ENCODE assay signal across 10 cellular contexts in genomic region chr7:30359957-30360356, GRCh38.
"Had no signal": no experiment of that assay in that cellular context is flagged by ENCODE, and none has a peak within 500 bp of the region (broad histone marks: within the 10 kb centered on the region; RNA-seq: fewer than 3 reads in every experiment).

No MANE protein-coding gene starts in this region.

- ATAC-seq: HCT116 had no signal

- DNase-seq: GM23248, GOT3, H7, HFFc6, KBM-7 had no signal

- H3K4me3 Mint-ChIP-seq: HFFc6, IgD-negative memory B cell had no signal

- H3K9me3 Mint-ChIP-seq: HFFc6, IgD-negative memory B cell had no signal

- H3K27ac Mint-ChIP-seq: HFFc6, IgD-negative memory B cell had no signal

- H3K9me3 ChIP-seq: HAP-1 had no signal

- H3K27ac ChIP-seq: GM23248, HL-60, KMS-11 had no signal

- H3K27me3 Mint-ChIP-seq: IgD-negative memory B cell had no signal

- H3K4me3 ChIP-seq: GM23248, HAP-1 had no signal
